8 cellular contexts compared by ENCODE assay signal in genomic region chr2:148000095-148000494, GRCh38.
"Had no signal": no experiment of that assay in that cellular context is flagged by ENCODE, and none has a peak within 500 bp of the region (broad histone marks: within the 10 kb centered on the region; RNA-seq: fewer than 3 reads in every experiment).

No MANE protein-coding gene starts in this region.

- H3K4me3 ChIP-seq: GM23248, HAP-1 had no signal

- H3K27ac Mint-ChIP-seq: HFFc6 had no signal

- ATAC-seq: HCT116 had no signal

- H3K4me3 Mint-ChIP-seq: HFFc6, IgD-negative memory B cell had no signal

- H3K27me3 Mint-ChIP-seq: IgD-negative memory B cell had no signal

- H3K27ac ChIP-seq: GM23248 had no signal

- H3K36me3 ChIP-seq: HAP-1 had no signal

- DNase-seq: GM23248, GOT3, H7, HFFc6, KBM-7 had no signal
